In genomic region chr13:48188129-48188528, GRCh38 we compare ENCODE assay signal across 20 cellular contexts.
"Had no signal": no experiment of that assay in that cellular context is flagged by ENCODE, and none has a peak within 500 bp of the region (broad histone marks: within the 10 kb centered on the region; RNA-seq: fewer than 3 reads in every experiment).

No MANE protein-coding gene starts in this region.

- H3K4me1 Mint-ChIP-seq: brain, neural progenitor cell had no signal

- H3K9me3 Mint-ChIP-seq: activated T-helper 1 cell treated with anti-CD3 and anti-CD28 coated beads, Interleukin-12 subunit alpha, Interleukin-12 subunit beta, Interleukin-2, Interleukin-4 antibody, amounts not matched to agents 30 ng/mL and 10 ng/mL and 1 ng/mL, durations not matched to agents 14 hours and 24 hours and 36 hours; brain; neural progenitor cell; stimulated activated naive CD8-positive, alpha-beta T cell treated with anti-CD3 and anti-CD28 coated beads, Interleukin-15, amount 100 ng/mL, for 72 hours; type B pancreatic cell had no signal

- H3K27ac ChIP-seq: foreskin keratinocyte, lower lobe of right lung, neural progenitor cell, prostate gland, skin epidermis had no signal

- DNase-seq: activated CD4-positive, alpha-beta T cell treated with anti-CD3 and anti-CD28 coated beads, Interleukin-2, amount 50 U/mL, for 4 hours; activated CD4-positive, CD25-positive, alpha-beta regulatory T cell treated with anti-CD3 and anti-CD28 coated beads, Interleukin-2, amount 50 U/mL, for 72 hours; activated gamma-delta T cell treated with Interleukin-2 at 50 U/mL for 16 hours; anterior cingulate cortex; caudate nucleus; foreskin keratinocyte; glutamatergic neuron; hippocampal formation; lower lobe of right lung; midbrain; right cardiac atrium; stimulated activated CD4-positive, alpha-beta T cell treated with anti-CD3 and anti-CD28 coated beads, Interleukin-15, amount 100 ng/mL, for 24 hours; stimulated activated CD4-positive, alpha-beta T cell treated with anti-CD3 and anti-CD28 coated beads, Interleukin-2, amount 100 ng/mL, for 48 hours; stimulated activated naive CD8-positive, alpha-beta T cell treated with anti-CD3 and anti-CD28 coated beads, Interleukin-15, amount 100 ng/mL, for 72 hours had no signal

- H3K27me3 ChIP-seq: neural progenitor cell had no signal

- H3K4me3 Mint-ChIP-seq: activated T-helper 1 cell treated with anti-CD3 and anti-CD28 coated beads, Interleukin-12 subunit alpha, Interleukin-12 subunit beta, Interleukin-2, Interleukin-4 antibody, amounts not matched to agents 30 ng/mL and 10 ng/mL and 1 ng/mL, durations not matched to agents 14 hours and 24 hours and 36 hours; brain; neural progenitor cell; type B pancreatic cell had no signal

- H3K4me1 ChIP-seq: foreskin keratinocyte, lower lobe of right lung, neural progenitor cell, prostate gland had no signal

- H3K36me3 Mint-ChIP-seq: brain, neural progenitor cell, type B pancreatic cell had no signal

- H3K27ac Mint-ChIP-seq: activated T-helper 1 cell treated with anti-CD3 and anti-CD28 coated beads, Interleukin-12 subunit alpha, Interleukin-12 subunit beta, Interleukin-2, Interleukin-4 antibody, amounts not matched to agents 30 ng/mL and 10 ng/mL and 1 ng/mL, durations not matched to agents 14 hours and 24 hours and 36 hours; brain; neural progenitor cell; type B pancreatic cell had no signal

- H3K9me3 ChIP-seq: lower lobe of right lung, prostate gland had no signal

- H3K4me3 ChIP-seq: lower lobe of right lung, neural progenitor cell, prostate gland, skin epidermis had no signal

- H3K36me3 ChIP-seq: lower lobe of right lung, neural progenitor cell, prostate gland had no signal

- ATAC-seq: foreskin keratinocyte; lower lobe of right lung; right cardiac atrium; stimulated activated naive CD8-positive, alpha-beta T cell treated with anti-CD3 and anti-CD28 coated beads, Interleukin-15, amount 100 ng/mL, for 72 hours had no signal

- H3K27me3 Mint-ChIP-seq: stimulated activated naive CD8-positive, alpha-beta T cell treated with anti-CD3 and anti-CD28 coated beads, Interleukin-15, amount 100 ng/mL, for 72 hours; type B pancreatic cell had no signal
